ENCODE assay signal across 1 cellular context in the genomic region with DNA sequence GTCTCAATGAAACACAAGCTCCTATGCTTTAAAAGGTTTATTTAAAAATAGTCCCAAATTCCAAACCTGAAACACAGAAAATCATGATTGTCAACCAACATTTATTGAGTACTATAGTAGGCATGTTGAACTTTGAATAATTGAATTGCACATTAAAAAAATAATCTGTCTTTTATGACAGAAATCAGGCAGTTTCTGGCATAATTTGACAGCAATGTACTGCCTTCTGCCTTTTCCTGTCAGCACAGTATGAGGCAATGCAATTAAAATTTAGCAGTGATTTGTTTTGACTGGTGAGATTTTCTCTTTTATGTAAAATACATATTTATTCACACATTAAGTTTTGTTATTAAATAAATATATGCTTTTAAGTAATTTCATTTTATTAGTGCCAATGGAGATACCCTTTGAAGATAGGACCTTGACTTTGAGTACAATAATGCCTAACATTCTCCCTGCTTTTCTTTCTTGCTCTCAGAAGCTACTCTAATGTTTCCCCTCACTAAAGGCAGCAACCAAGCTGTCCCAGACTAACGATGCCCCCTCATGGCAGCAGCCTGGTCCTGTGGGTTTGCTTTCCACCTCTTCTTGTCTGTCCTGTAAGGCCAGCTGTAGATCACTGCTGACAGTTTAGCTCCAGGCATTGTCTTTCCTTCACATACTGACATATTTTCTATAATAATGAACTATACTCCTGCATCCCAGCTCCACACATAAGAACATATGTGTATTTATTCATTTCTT.
TF ChIP-seq lines count a peak whose summit lies in the region.

No MANE protein-coding gene starts in this region.

TF ChIP-seq in GM23338, 12 proteins besides CTCF, POLR2A, EP300 and RAD21 (continued from another document):
- TF ChIP-seq, protein P1, sequence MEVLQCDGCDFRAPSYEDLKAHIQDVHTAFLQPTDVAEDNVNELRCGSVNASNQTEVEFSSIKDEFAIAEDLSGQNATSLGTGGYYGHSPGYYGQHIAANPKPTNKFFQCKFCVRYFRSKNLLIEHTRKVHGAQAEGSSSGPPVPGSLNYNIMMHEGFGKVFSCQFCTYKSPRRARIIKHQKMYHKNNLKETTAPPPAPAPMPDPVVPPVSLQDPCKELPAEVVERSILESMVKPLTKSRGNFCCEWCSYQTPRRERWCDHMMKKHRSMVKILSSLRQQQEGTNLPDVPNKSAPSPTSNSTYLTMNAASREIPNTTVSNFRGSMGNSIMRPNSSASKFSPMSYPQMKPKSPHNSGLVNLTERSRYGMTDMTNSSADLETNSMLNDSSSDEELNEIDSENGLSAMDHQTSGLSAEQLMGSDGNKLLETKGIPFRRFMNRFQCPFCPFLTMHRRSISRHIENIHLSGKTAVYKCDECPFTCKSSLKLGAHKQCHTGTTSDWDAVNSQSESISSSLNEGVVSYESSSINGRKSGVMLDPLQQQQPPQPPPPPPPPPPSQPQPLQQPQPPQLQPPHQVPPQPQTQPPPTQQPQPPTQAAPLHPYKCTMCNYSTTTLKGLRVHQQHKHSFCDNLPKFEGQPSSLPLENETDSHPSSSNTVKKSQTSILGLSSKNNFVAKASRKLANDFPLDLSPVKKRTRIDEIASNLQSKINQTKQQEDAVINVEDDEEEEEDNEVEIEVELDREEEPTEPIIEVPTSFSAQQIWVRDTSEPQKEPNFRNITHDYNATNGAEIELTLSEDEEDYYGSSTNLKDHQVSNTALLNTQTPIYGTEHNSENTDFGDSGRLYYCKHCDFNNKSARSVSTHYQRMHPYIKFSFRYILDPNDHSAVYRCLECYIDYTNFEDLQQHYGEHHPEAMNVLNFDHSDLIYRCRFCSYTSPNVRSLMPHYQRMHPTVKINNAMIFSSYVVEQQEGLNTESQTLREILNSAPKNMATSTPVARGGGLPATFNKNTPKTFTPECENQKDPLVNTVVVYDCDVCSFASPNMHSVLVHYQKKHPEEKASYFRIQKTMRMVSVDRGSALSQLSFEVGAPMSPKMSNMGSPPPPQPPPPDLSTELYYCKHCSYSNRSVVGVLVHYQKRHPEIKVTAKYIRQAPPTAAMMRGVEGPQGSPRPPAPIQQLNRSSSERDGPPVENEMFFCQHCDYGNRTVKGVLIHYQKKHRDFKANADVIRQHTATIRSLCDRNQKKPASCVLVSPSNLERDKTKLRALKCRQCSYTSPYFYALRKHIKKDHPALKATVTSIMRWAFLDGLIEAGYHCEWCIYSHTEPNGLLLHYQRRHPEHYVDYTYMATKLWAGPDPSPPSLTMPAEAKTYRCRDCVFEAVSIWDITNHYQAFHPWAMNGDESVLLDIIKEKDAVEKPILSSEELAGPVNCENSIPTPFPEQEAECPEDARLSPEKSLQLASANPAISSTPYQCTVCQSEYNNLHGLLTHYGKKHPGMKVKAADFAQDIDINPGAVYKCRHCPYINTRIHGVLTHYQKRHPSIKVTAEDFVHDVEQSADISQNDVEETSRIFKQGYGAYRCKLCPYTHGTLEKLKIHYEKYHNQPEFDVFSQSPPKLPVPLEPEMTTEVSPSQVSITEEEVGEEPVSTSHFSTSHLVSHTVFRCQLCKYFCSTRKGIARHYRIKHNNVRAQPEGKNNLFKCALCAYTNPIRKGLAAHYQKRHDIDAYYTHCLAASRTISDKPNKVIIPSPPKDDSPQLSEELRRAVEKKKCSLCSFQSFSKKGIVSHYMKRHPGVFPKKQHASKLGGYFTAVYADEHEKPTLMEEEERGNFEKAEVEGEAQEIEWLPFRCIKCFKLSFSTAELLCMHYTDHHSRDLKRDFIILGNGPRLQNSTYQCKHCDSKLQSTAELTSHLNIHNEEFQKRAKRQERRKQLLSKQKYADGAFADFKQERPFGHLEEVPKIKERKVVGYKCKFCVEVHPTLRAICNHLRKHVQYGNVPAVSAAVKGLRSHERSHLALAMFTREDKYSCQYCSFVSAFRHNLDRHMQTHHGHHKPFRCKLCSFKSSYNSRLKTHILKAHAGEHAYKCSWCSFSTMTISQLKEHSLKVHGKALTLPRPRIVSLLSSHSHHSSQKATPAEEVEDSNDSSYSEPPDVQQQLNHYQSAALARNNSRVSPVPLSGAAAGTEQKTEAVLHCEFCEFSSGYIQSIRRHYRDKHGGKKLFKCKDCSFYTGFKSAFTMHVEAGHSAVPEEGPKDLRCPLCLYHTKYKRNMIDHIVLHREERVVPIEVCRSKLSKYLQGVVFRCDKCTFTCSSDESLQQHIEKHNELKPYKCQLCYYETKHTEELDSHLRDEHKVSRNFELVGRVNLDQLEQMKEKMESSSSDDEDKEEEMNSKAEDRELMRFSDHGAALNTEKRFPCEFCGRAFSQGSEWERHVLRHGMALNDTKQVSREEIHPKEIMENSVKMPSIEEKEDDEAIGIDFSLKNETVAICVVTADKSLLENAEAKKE (CRISPR knock-in tag; IDR thresholded peaks at IDR 0.05) = no peak
- TF ChIP-seq POLR2AphosphoS5 (IDR thresholded peaks at IDR 0.05; ENCODE audit: low read depth) (no peak), STAT1 (IDR thresholded peaks at IDR 0.05; ENCODE audit: unreplicated experiment) (no peak), ZNF331 (CRISPR knock-in tag; IDR thresholded peaks at IDR 0.05; ENCODE audit: low read depth) (no peak), CREB1 (CRISPR knock-in tag; IDR thresholded peaks at IDR 0.05; ENCODE audit: low read depth) (no peak), ZNF114 (CRISPR knock-in tag; IDR thresholded peaks at IDR 0.05) (no peak), EZH2 (IDR thresholded peaks at IDR 0.05; ENCODE audit: low read depth, unreplicated experiment) (no peak), JUNB (IDR thresholded peaks at IDR 0.05; ENCODE audit: unreplicated experiment) (no peak)
- TF ChIP-seq, protein P2, sequence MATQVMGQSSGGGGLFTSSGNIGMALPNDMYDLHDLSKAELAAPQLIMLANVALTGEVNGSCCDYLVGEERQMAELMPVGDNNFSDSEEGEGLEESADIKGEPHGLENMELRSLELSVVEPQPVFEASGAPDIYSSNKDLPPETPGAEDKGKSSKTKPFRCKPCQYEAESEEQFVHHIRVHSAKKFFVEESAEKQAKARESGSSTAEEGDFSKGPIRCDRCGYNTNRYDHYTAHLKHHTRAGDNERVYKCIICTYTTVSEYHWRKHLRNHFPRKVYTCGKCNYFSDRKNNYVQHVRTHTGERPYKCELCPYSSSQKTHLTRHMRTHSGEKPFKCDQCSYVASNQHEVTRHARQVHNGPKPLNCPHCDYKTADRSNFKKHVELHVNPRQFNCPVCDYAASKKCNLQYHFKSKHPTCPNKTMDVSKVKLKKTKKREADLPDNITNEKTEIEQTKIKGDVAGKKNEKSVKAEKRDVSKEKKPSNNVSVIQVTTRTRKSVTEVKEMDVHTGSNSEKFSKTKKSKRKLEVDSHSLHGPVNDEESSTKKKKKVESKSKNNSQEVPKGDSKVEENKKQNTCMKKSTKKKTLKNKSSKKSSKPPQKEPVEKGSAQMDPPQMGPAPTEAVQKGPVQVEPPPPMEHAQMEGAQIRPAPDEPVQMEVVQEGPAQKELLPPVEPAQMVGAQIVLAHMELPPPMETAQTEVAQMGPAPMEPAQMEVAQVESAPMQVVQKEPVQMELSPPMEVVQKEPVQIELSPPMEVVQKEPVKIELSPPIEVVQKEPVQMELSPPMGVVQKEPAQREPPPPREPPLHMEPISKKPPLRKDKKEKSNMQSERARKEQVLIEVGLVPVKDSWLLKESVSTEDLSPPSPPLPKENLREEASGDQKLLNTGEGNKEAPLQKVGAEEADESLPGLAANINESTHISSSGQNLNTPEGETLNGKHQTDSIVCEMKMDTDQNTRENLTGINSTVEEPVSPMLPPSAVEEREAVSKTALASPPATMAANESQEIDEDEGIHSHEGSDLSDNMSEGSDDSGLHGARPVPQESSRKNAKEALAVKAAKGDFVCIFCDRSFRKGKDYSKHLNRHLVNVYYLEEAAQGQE (IDR thresholded peaks at IDR 0.05; ENCODE audit: unreplicated experiment) = no peak
- TF ChIP-seq, protein P3, sequence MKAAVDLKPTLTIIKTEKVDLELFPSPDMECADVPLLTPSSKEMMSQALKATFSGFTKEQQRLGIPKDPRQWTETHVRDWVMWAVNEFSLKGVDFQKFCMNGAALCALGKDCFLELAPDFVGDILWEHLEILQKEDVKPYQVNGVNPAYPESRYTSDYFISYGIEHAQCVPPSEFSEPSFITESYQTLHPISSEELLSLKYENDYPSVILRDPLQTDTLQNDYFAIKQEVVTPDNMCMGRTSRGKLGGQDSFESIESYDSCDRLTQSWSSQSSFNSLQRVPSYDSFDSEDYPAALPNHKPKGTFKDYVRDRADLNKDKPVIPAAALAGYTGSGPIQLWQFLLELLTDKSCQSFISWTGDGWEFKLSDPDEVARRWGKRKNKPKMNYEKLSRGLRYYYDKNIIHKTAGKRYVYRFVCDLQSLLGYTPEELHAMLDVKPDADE (IDR thresholded peaks at IDR 0.05) = no peak
TF ChIP-seq in GM23338: peak in this region for 0.
